9 cellular contexts compared by ENCODE assay signal in the genomic region with DNA sequence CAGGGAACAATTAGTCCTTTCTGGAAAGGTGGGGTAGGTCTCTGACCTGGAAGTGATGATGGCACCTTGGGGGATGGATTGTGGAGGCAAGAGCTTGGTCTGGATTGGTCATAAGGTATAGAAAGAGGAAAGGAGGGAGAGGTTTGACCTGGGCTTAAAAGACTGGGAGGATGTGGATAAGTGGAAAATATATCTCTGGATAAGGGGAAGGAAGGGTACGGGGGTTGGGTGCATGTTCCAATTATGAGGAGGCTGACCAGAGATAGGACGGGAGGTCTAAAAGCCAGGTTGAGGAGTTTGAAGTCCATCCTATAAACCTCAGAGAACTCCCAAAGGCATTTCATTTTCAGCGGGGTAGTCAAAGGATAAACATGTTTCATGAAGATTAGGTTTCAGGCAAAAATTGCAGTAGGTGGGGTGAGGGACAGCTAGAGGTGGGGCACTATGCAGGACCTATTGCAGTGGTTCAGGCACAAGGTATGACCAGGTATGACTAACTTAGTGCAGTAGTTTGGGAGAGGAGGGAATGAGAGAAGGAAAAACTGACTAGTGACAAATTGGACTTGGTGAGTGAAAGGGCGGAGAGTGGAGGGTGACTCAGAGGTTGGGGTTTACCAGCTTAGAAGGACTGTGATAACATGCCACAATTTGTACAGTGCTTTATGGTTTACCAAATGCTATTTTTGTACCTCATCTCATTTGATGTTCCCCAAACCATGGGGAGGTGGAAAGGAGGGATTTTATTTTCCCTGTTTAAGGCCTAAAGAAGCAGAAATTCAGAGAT. TPM values are rescaled to one million over a fixed set of nuclear protein-coding genes. Genes with fewer than 3 reads are reported as not detected.
DNase-seq lines count a peak whose midpoint lies in the region; ATAC-seq and TF ChIP-seq lines count a peak whose summit lies in the region.
"Had no signal": no experiment of that assay in that cellular context is flagged by ENCODE, and none has a peak within 500 bp of the region (broad histone marks: within the 10 kb centered on the region; RNA-seq: fewer than 3 reads in every experiment).

No MANE protein-coding gene starts in this region.

- H3K79me2 ChIP-seq in OCI-LY7 (ENCODE audit: insufficient read depth, low read depth, low read length): peaks cover 38% of the 10 kb centered on the region

- WGBS in testis, 2 donors: 85 to 90% methylated on average over 4 of the region's 4 CpGs

- CTCF ChIA-PET in OCI-LY7 (lab: Charles Lee; ENCODE audit: unreplicated experiment): no interaction called here

- intact Hi-C loops in testis (cut with DNase I; ENCODE audit: low total_unique reads): no loop called here
- intact Hi-C loops in OCI-LY7 (cut with micrococcal nuclease; ENCODE audit: unreplicated experiment): no loop called here

- peaks cover 5% of the 10 kb centered on the region; the same call in 1 of the 2 replicates for H4K20me1 ChIP-seq in OCI-LY7 (ENCODE audit: insufficient read depth, low read length)

- H3K4me1 ChIP-seq in testis (peaks cover 3% of the 10 kb centered on the region), OCI-LY7 (ENCODE audit: insufficient read depth, low read length, poor library complexity, severe bottlenecking) (peaks cover 30% of the 10 kb centered on the region)

- peak; percentile 43 to 46 for DNase-seq in activated CD4-positive, alpha-beta T cell treated with anti-CD3 and anti-CD28 coated beads for 4 hours
- DNase-seq in fibroblast of the aortic adventitia (ENCODE audit: low read depth) (peak; percentile 79), testis (no peak), OCI-LY7 (ENCODE audit: low spot score) (no peak)
- peak; percentile 21 for DNase-seq in stimulated activated CD8-positive, alpha-beta memory T cell treated with anti-CD3 and anti-CD28 coated beads, Interleukin-12 subunit alpha, Interleukin-12 subunit beta, amount 100 ng/mL, for 24 hours (ENCODE audit: extremely low read depth)

- BruUV-seq in OCI-LY7 (replicated peaks; lab: Mats Ljungman, UMichigan): no TSS peak

- H3K36me3 ChIP-seq in testis (ENCODE audit: low read depth, missing control alignments) (no peaks in the 10 kb centered on the region), OCI-LY7 (ENCODE audit: insufficient read depth, low read length) (no peaks in the 10 kb centered on the region)

- H3K9me3 ChIP-seq in testis (no peaks in the 10 kb centered on the region), OCI-LY7 (ENCODE audit: low read length) (peaks cover 6% of the 10 kb centered on the region; the same call in 1 of the 2 replicates)

- H3K27ac ChIP-seq in testis (no peak overlapping the region), OCI-LY7 (ENCODE audit: low read depth, low read length, poor library complexity, severe bottlenecking) (no peak overlapping the region)
- H3K27ac ChIP-seq: HL-60 had no signal

- no peak for TF ChIP-seq POLR2A in testis (IDR thresholded peaks at IDR 0.05)

- POLR2A ChIA-PET in OCI-LY7 (lab: Charles Lee): interaction anchor here (0.6 kb wide), 1 partner anchor 420 kb away, joined by 3 read pairs; no protein-coding TSS in a partner anchor

- no peaks in the 10 kb centered on the region for H3K9me2 ChIP-seq in OCI-LY7 (ENCODE audit: insufficient read depth, low read length)

- H3K4me2 ChIP-seq in OCI-LY7 (ENCODE audit: low read length): no peak overlapping the region

- H3K4me3 ChIP-seq in fibroblast of the aortic adventitia (ENCODE audit: low read depth, low read length): no peak overlapping the region
- no peak overlapping the region for H3K4me3 ChIP-seq in testis
- no peak overlapping the region for H3K4me3 ChIP-seq in OCI-LY7 (ENCODE audit: low read depth, low read length, poor library complexity, severe bottlenecking)

- ATAC-seq in HG02610 (IDR thresholded peaks at IDR 0.05; ENCODE audit: unreplicated experiment): peak; percentile 55
- ATAC-seq in HG02870 (IDR thresholded peaks at IDR 0.05; ENCODE audit: unreplicated experiment): no peak
- ATAC-seq in GM21619 (IDR thresholded peaks at IDR 0.05; ENCODE audit: unreplicated experiment): no peak

- H2AFZ ChIP-seq in OCI-LY7 (ENCODE audit: low read length): no peak overlapping the region

- no peaks in the 10 kb centered on the region for H3K27me3 ChIP-seq in testis

- TF ChIP-seq CTCF in fibroblast of the aortic adventitia (IDR thresholded peaks at IDR 0.05; ENCODE audit: insufficient read depth, low read length) (no peak), testis (IDR thresholded peaks at IDR 0.05) (no peak), OCI-LY7 (conservative IDR thresholded peaks at IDR 0.05; ENCODE audit: low read length) (no peak)

RNA-seq across cellular contexts. Expression of a gene that starts 10.7 kb away (rescaled TPM):
- 20.6 and 26.2 TPM in 2 replicates for total RNA-seq in fibroblast of the aortic adventitia (ENCODE audit: low replicate concordance)
- total RNA-seq in testis: 10 to 100 TPM; 67.3 to 67.8 TPM
- 27.8 TPM for polyA plus RNA-seq in testis (ENCODE audit: insufficient read depth, low read depth, low replicate concordance)
- total RNA-seq in OCI-LY7 (2014; rRNA removed; shearing (Covaris generic)): 17.3 and 28.3 TPM in 2 replicates
- 29.6 and 32.3 TPM in 2 replicates for total RNA-seq in OCI-LY7 (2022)

Comparison
In these comparisons a context has a peak if more than half of its experiments do, and no peak if none do; other contexts are left out.
1. DNase-seq: peak in activated CD4-positive, alpha-beta T cell treated with anti-CD3 and anti-CD28 coated beads for 4 hours (2 of 2), fibroblast of the aortic adventitia (single experiment) and stimulated activated CD8-positive, alpha-beta memory T cell treated with anti-CD3 and anti-CD28 coated beads, Interleukin-12 subunit alpha, Interleukin-12 subunit beta, amount 100 ng/mL, for 24 hours (single experiment); none in testis (single experiment) and OCI-LY7 (single experiment).